Comparison of ENCODE assay signal across 1 cellular context in the genomic region with DNA sequence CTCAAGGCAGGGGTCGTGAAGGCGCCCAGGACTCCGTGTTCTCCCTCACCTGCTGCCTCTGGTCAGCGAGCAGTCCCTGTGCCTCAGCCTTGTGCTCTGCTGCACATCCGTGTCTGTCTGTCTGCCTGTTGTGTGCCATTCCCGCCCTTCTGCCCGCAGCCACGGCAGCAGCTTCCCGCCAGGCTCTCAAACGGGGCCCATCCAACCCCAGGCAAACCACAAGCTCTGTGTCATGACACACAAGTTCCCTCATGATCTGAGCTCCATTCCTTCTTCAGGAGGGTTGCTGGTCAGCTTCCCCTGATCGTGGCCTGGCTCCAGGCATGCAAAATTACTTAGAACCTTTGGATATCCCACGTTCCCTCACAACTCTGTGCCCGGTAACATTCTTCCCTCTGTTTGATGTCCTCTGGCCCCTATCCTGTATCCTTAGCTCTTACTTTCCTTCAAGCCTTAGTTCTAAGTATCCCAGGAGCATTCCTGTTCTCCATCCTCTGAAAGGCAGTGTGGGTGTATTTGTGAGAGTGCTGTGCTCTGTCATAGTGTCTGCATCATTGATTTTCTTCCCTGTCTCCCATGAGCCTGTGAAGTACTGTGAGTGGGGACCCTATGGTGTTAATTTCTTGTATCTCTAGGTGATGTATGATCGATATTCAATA.
TF ChIP-seq lines count a peak whose summit lies in the region.

No MANE protein-coding gene starts in this region.

TF ChIP-seq in WTC11, 78 proteins besides CTCF, POLR2A, EP300 and RAD21 (continued from another document):
- TF ChIP-seq, protein P1, sequence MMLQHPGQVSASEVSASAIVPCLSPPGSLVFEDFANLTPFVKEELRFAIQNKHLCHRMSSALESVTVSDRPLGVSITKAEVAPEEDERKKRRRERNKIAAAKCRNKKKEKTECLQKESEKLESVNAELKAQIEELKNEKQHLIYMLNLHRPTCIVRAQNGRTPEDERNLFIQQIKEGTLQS (CRISPR knock-in tag; conservative IDR thresholded peaks at IDR 0.05) = no peak
- TF ChIP-seq RORB (CRISPR knock-in tag; IDR thresholded peaks at IDR 0.05) = no peak
- no peak for TF ChIP-seq GABPB1 (CRISPR knock-in tag; IDR thresholded peaks at IDR 0.05)
- TF ChIP-seq, protein P2, sequence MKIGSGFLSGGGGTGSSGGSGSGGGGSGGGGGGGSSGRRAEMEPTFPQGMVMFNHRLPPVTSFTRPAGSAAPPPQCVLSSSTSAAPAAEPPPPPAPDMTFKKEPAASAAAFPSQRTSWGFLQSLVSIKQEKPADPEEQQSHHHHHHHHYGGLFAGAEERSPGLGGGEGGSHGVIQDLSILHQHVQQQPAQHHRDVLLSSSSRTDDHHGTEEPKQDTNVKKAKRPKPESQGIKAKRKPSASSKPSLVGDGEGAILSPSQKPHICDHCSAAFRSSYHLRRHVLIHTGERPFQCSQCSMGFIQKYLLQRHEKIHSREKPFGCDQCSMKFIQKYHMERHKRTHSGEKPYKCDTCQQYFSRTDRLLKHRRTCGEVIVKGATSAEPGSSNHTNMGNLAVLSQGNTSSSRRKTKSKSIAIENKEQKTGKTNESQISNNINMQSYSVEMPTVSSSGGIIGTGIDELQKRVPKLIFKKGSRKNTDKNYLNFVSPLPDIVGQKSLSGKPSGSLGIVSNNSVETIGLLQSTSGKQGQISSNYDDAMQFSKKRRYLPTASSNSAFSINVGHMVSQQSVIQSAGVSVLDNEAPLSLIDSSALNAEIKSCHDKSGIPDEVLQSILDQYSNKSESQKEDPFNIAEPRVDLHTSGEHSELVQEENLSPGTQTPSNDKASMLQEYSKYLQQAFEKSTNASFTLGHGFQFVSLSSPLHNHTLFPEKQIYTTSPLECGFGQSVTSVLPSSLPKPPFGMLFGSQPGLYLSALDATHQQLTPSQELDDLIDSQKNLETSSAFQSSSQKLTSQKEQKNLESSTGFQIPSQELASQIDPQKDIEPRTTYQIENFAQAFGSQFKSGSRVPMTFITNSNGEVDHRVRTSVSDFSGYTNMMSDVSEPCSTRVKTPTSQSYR (CRISPR knock-in tag; IDR thresholded peaks at IDR 0.05) = no peak
- TF ChIP-seq, protein P3, sequence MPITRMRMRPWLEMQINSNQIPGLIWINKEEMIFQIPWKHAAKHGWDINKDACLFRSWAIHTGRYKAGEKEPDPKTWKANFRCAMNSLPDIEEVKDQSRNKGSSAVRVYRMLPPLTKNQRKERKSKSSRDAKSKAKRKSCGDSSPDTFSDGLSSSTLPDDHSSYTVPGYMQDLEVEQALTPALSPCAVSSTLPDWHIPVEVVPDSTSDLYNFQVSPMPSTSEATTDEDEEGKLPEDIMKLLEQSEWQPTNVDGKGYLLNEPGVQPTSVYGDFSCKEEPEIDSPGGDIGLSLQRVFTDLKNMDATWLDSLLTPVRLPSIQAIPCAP (CRISPR knock-in tag; IDR thresholded peaks at IDR 0.05) = no peak
- TF ChIP-seq, protein P4, sequence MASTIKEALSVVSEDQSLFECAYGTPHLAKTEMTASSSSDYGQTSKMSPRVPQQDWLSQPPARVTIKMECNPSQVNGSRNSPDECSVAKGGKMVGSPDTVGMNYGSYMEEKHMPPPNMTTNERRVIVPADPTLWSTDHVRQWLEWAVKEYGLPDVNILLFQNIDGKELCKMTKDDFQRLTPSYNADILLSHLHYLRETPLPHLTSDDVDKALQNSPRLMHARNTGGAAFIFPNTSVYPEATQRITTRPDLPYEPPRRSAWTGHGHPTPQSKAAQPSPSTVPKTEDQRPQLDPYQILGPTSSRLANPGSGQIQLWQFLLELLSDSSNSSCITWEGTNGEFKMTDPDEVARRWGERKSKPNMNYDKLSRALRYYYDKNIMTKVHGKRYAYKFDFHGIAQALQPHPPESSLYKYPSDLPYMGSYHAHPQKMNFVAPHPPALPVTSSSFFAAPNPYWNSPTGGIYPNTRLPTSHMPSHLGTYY (CRISPR knock-in tag; IDR thresholded peaks at IDR 0.05) = no peak
- TF ChIP-seq, protein P5, sequence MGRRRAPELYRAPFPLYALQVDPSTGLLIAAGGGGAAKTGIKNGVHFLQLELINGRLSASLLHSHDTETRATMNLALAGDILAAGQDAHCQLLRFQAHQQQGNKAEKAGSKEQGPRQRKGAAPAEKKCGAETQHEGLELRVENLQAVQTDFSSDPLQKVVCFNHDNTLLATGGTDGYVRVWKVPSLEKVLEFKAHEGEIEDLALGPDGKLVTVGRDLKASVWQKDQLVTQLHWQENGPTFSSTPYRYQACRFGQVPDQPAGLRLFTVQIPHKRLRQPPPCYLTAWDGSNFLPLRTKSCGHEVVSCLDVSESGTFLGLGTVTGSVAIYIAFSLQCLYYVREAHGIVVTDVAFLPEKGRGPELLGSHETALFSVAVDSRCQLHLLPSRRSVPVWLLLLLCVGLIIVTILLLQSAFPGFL (CRISPR knock-in tag; IDR thresholded peaks at IDR 0.05; ENCODE audit: borderline replicate concordance) = no peak
